In the genomic region with DNA sequence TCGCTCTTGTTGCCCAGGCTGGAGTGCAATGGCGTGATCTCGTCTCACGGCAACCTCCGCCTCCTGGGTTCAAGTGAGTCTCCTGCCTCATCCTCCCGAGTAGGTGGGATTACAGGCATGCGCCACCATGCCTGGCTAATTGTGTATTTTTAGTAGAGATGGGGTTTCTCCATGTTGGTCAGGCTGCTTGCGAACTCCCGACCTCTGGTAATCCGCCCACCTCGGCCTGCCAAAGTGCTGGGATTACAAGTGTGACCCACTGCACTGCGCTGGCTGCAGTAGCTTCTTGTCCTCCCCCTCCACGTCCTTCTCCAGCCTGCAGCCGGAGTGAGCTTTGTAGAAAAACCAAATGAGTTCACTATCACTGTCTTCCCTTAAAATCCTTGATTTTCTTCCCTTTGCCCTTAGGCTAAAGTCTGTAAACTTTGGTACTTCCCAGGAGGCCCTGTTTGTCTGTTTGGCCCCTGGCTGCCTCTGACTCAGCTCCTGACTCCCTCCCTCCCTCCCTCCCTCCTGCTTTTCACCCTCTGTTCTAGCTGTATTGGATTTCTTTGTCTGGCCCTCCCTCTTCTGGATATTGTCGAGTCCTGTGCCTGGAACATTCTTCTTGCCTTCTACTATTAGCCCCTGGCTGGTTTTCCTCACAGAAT, we compare ENCODE assay signal across 8 cellular contexts. TPM values are rescaled to one million over a fixed set of nuclear protein-coding genes. Genes with fewer than 3 reads are reported as not detected.
DNase-seq lines count a peak whose midpoint lies in the region; ATAC-seq lines count a peak whose summit lies in the region.

No MANE protein-coding gene starts in this region.

- H3K9me3 ChIP-seq in mesodermal cell (ENCODE audit: control insufficient read depth, low read length) (no peaks in the 10 kb centered on the region), aorta (ENCODE audit: control insufficient read depth, low read length) (no peaks in the 10 kb centered on the region)

- peaks cover 65% of the 10 kb centered on the region for H3K4me1 ChIP-seq in mesodermal cell (ENCODE audit: control insufficient read depth, insufficient read depth, low read length, poor library complexity, severe bottlenecking)
- no peaks in the 10 kb centered on the region for H3K4me1 ChIP-seq in aorta (ENCODE audit: control insufficient read depth in 1 of 2, insufficient read depth in 2 of 2, low read length in 2 of 2)

- H3K4me3 ChIP-seq in mesodermal cell (ENCODE audit: extremely low read depth, insufficient read depth, low read length, poor library complexity, severe bottlenecking) = no peak overlapping the region
- H3K4me3 ChIP-seq in aorta (ENCODE audit: low read length in 2 of 2) = no peak overlapping the region

- H3K27ac ChIP-seq in mesodermal cell (ENCODE audit: low read depth, low read length, severe bottlenecking) (peak overlapping the region; percentile 93), aorta (ENCODE audit: low read depth in 1 of 2, low read length in 2 of 2) (peak overlapping the region in 1 of 2 donors; percentile 75)

- peaks cover 24% of the 10 kb centered on the region for H3K36me3 ChIP-seq in mesodermal cell (ENCODE audit: control insufficient read depth, insufficient read depth, low read length)
- no peaks in the 10 kb centered on the region for H3K36me3 ChIP-seq in aorta (ENCODE audit: control insufficient read depth in 1 of 2, insufficient read depth in 2 of 2, low read length in 1 of 2)

- 60 to 66% methylated on average over 14 of the region's 15 CpGs for WGBS in mesodermal cell (ENCODE audit: insufficient coverage in 2 of 2), 2 experiments
- 47 to 49% methylated on average over 15 of the region's 15 CpGs for whole genome bisulfite sequencing in aorta, 2 donors

- ATAC-seq in aorta (ENCODE audit: low FRiP score) = peak; percentile 91
- no peak for ATAC-seq in GM19455 (IDR thresholded peaks at IDR 0.05; ENCODE audit: unreplicated experiment)

- no peaks in the 10 kb centered on the region for H3K27me3 ChIP-seq in aorta (ENCODE audit: control insufficient read depth in 1 of 2, insufficient read depth in 2 of 2, low read length in 1 of 2)

- DNase-seq in DMS53 (lab: John Stamatoyannopoulos, UW) = peak; percentile 69
- peak; percentile 89 for DNase-seq in NCI-H226
- DNase-seq in dermis blood vessel endothelial cell = peak; percentile 51
- peak in 1 of 2 donors; percentile 71 for DNase-seq in aorta
- no peak for DNase-seq in inferior parietal cortex (ENCODE audit: extremely low spot score)
- no peak for DNase-seq in effector CD8-positive, alpha-beta T cell (lab: John Stamatoyannopoulos, UW)

- intact Hi-C loops in aorta (cut with DNase I) = loop anchor here (10.0 kb wide), 3 partner anchors 119 to 559 kb away; no protein-coding TSS in a partner anchor

RNA-seq across cellular contexts. Expression of a gene that starts 12.9 kb away (rescaled TPM):
- total RNA-seq in dermis blood vessel endothelial cell (0.28 and 0.85 TPM in 2 replicates), aorta (1 to 10 TPM; 1.2 to 2.6 TPM)
- polyA plus RNA-seq in mesodermal cell (2013, experiment 1 of 2) = 4.7 TPM
- polyA plus RNA-seq in mesodermal cell (2013, experiment 2 of 2) = 5.9 TPM
- polyA plus RNA-seq in aorta = 1 to 10 TPM in 1 of 2 donors, under 1 TPM in 1; 0.92 to 2.1 TPM

RNA-seq across cellular contexts. Expression of a gene that starts 50.6 kb away (rescaled TPM):
- total RNA-seq in dermis blood vessel endothelial cell = 0.34 and 0.51 TPM in 2 replicates
- polyA plus RNA-seq in mesodermal cell (2013, experiment 1 of 2) = 15.4 TPM
- polyA plus RNA-seq in mesodermal cell (2013, experiment 2 of 2) = 12.2 TPM
- total RNA-seq in aorta = 1 to 10 TPM; 4.9 to 5.4 TPM
- polyA plus RNA-seq in aorta = 1 to 10 TPM; 9.5 to 9.7 TPM

RNA-seq across cellular contexts. Expression of a gene that starts 52.9 kb away (rescaled TPM):
- 0.68 TPM in 1 of 2 replicates, not detected in the other for total RNA-seq in dermis blood vessel endothelial cell
- polyA plus RNA-seq in mesodermal cell (2013, experiment 1 of 2) = 9.4 TPM
- polyA plus RNA-seq in mesodermal cell (2013, experiment 2 of 2) = 10.0 TPM
- total RNA-seq in aorta = 1 to 10 TPM; 3.4 to 8.0 TPM
- 1 to 10 TPM in 1 of 2 donors, under 1 TPM in 1; 0.23 to 1.1 TPM for polyA plus RNA-seq in aorta

Comparison
In these comparisons a context has a peak if more than half of its experiments do, and no peak if none do; other contexts are left out.
1. DNase-seq: peak in DMS53 (single experiment), NCI-H226 (single experiment) and dermis blood vessel endothelial cell (single experiment); none in inferior parietal cortex (single experiment) and effector CD8-positive, alpha-beta T cell (single experiment).